In genomic region chr6:97068211-97068610, GRCh38 we compare ENCODE assay signal across 8 cellular contexts.
DNase-seq lines count a peak whose midpoint lies in the region; ATAC-seq and TF ChIP-seq lines count a peak whose summit lies in the region.

No MANE protein-coding gene starts in this region.

- no peak overlapping the region for H3K4me3 ChIP-seq in OCI-LY1 (ENCODE audit: low read depth, low read length, poor library complexity, severe bottlenecking)
- H3K4me3 ChIP-seq in epithelial cell of esophagus (ENCODE audit: low read length) = no peak overlapping the region
- no peak overlapping the region for H3K4me3 ChIP-seq in thyroid gland (replicated peaks in 1 of 3)

- intact Hi-C loops in activated naive CD4-positive, alpha-beta T cell treated with anti-CD3 and anti-CD28 coated beads for 36 hours (cut with micrococcal nuclease) = loop anchor here (1.0 to 5.0 kb wide), 5 partner anchors 118 to 1779 kb away; partner anchors contain the start of gene MMS22L
- intact Hi-C loops in thyroid gland (cut with DNase I) (no loop called here), left cardiac atrium (cut with DNase I) (no loop called here)

- H3K4me1 ChIP-seq in OCI-LY1 (ENCODE audit: insufficient read depth, low read length, severe bottlenecking) (no peaks in the 10 kb centered on the region), thyroid gland (no peaks in the 10 kb centered on the region)

- H3K27ac ChIP-seq in OCI-LY1 (ENCODE audit: low read depth, low read length, poor library complexity, severe bottlenecking) (no peak overlapping the region), thyroid gland (no peak overlapping the region)

- H3K27me3 ChIP-seq in OCI-LY1 (ENCODE audit: insufficient read depth, low read length) (no peaks in the 10 kb centered on the region), thyroid gland (no peaks in the 10 kb centered on the region)

- H3K9me3 ChIP-seq in OCI-LY1 (ENCODE audit: low read length) = no peaks in the 10 kb centered on the region
- H3K9me3 ChIP-seq in thyroid gland = no peaks in the 10 kb centered on the region

- H3K4me1 Mint-ChIP-seq in activated naive CD4-positive, alpha-beta T cell treated with anti-CD3 and anti-CD28 coated beads for 36 hours (ENCODE audit: low read depth) = no peaks in the 10 kb centered on the region
- H3K4me1 Mint-ChIP-seq in activated T-helper 17 cell treated with anti-CD3 and anti-CD28 coated beads, Interleukin-2, amount 50 U/mL, for 72 hours = no peaks in the 10 kb centered on the region

- WGBS in thyroid gland, 2 donors = 64 to 67% methylated on average over 1 of the region's 1 CpG

- peak; percentile 49 for DNase-seq in activated naive CD4-positive, alpha-beta T cell treated with anti-CD3 and anti-CD28 coated beads for 36 hours
- no peak for DNase-seq in activated naive CD4-positive, alpha-beta T cell (lab: John Stamatoyannopoulos, UW)
- DNase-seq in epithelial cell of esophagus (ENCODE audit: low read depth) (peak; percentile 50), thyroid gland (no peak), H4 (ENCODE audit: low spot score) (no peak), left cardiac atrium (no peak)

- no peak for TF ChIP-seq POLR2A in thyroid gland (IDR thresholded peaks at IDR 0.05)

- no peaks in the 10 kb centered on the region for H3K27me3 Mint-ChIP-seq in activated naive CD4-positive, alpha-beta T cell treated with anti-CD3 and anti-CD28 coated beads for 36 hours (ENCODE audit: low read depth)
- H3K27me3 Mint-ChIP-seq in activated T-helper 17 cell treated with anti-CD3 and anti-CD28 coated beads, Interleukin-2, amount 50 U/mL, for 72 hours = no peaks in the 10 kb centered on the region

- TF ChIP-seq CTCF in OCI-LY1 (IDR thresholded peaks at IDR 0.05; ENCODE audit: low read length) = peak; percentile 60
- peak; percentile 54 for TF ChIP-seq CTCF in epithelial cell of esophagus (IDR thresholded peaks at IDR 0.05; ENCODE audit: insufficient read depth, low read depth, low read length, missing control alignments)
- TF ChIP-seq CTCF in thyroid gland (IDR thresholded peaks at IDR 0.05) = peak in 4 of 6 experiments; percentile 11 to 55 (median 50)

- H3K9me3 Mint-ChIP-seq in activated naive CD4-positive, alpha-beta T cell treated with anti-CD3 and anti-CD28 coated beads for 36 hours = no peaks in the 10 kb centered on the region
- no peaks in the 10 kb centered on the region for H3K9me3 Mint-ChIP-seq in activated T-helper 17 cell treated with anti-CD3 and anti-CD28 coated beads, Interleukin-2, amount 50 U/mL, for 72 hours

- H3K36me3 Mint-ChIP-seq in activated naive CD4-positive, alpha-beta T cell treated with anti-CD3 and anti-CD28 coated beads for 36 hours (ENCODE audit: low read depth) = no peaks in the 10 kb centered on the region
- no peaks in the 10 kb centered on the region for H3K36me3 Mint-ChIP-seq in activated T-helper 17 cell treated with anti-CD3 and anti-CD28 coated beads, Interleukin-2, amount 50 U/mL, for 72 hours (ENCODE audit: low read depth)

- H2AFZ ChIP-seq in OCI-LY1 (ENCODE audit: low read length) = no peak overlapping the region

- no peaks in the 10 kb centered on the region for H4K20me1 ChIP-seq in OCI-LY1 (ENCODE audit: insufficient read depth, low read length)

- H3K9me2 ChIP-seq in OCI-LY1 (ENCODE audit: low read depth, low read length) = no peaks in the 10 kb centered on the region

- H3F3A ChIP-seq in OCI-LY1 (ENCODE audit: insufficient read depth, low read length) = no peaks in the 10 kb centered on the region

- no peak overlapping the region for H3K27ac Mint-ChIP-seq in activated naive CD4-positive, alpha-beta T cell treated with anti-CD3 and anti-CD28 coated beads for 36 hours
- H3K27ac Mint-ChIP-seq in activated T-helper 17 cell treated with anti-CD3 and anti-CD28 coated beads, Interleukin-2, amount 50 U/mL, for 72 hours = no peak overlapping the region

- CTCF ChIA-PET in activated naive CD4-positive, alpha-beta T cell treated with anti-CD3 and anti-CD28 coated beads for 36 hours (lab: Charles Lee) = interaction anchor here (0.6 to 2.4 kb wide), 6 partner anchors 9 to 1469 kb away, joined by 3 to 9 read pairs (median 4); no protein-coding TSS in a partner anchor

- no peak overlapping the region for H3K4me3 Mint-ChIP-seq in activated naive CD4-positive, alpha-beta T cell treated with anti-CD3 and anti-CD28 coated beads for 36 hours
- no peak overlapping the region for H3K4me3 Mint-ChIP-seq in activated T-helper 17 cell treated with anti-CD3 and anti-CD28 coated beads, Interleukin-2, amount 50 U/mL, for 72 hours

- H3K4me2 ChIP-seq in OCI-LY1 (ENCODE audit: low read length) = no peak overlapping the region

- no peaks in the 10 kb centered on the region for H3K79me2 ChIP-seq in OCI-LY1 (ENCODE audit: insufficient read depth, low read length)

- no peak overlapping the region for H3K9ac ChIP-seq in OCI-LY1 (ENCODE audit: low read length)

- H3K36me3 ChIP-seq in OCI-LY1 (ENCODE audit: insufficient read depth, low read length) = no peaks in the 10 kb centered on the region
- H3K36me3 ChIP-seq in thyroid gland = no peaks in the 10 kb centered on the region

- ATAC-seq in activated T-helper 17 cell treated with anti-CD3 and anti-CD28 coated beads, Interleukin-2, amount 50 U/mL, for 72 hours (replicated peaks) = no peak
- ATAC-seq in left cardiac atrium = no peak

Comparison
In these comparisons a context has a peak if more than half of its experiments do, and no peak if none do; other contexts are left out.
1. DNase-seq: peak in activated naive CD4-positive, alpha-beta T cell treated with anti-CD3 and anti-CD28 coated beads for 36 hours (single experiment) and epithelial cell of esophagus (single experiment); none in activated naive CD4-positive, alpha-beta T cell (0 of 4), thyroid gland (0 of 2), H4 (single experiment) and left cardiac atrium (single experiment).
2. Peak in every context shown above with its lines, with median percentiles within 50 percentile points of each other: CTCF ChIP-seq.